Comparison of ENCODE assay signal across 27 cellular contexts in the genomic region with DNA sequence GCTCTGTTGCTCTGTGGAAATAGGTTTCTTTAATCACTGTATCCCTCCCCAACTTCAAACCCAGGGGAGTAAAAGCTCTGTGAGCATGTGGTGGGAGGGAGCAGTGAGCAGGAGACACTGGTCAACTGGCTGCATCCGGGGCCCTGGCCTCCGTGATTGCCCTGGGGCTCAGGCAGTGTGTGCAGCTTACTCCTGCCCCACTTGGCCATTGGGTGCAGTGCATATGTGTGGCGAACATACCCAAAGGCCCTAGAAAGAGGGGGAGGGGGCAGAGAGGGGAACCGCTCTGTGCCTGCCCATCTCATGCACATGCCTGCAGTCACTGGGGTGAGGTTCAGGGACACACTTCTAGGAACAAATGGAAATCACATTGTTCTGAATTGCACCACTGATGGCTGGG.
"Had no signal": no experiment of that assay in that cellular context is flagged by ENCODE, and none has a peak within 500 bp of the region (broad histone marks: within the 10 kb centered on the region; RNA-seq: fewer than 3 reads in every experiment).

No MANE protein-coding gene starts in this region.

- ATAC-seq: left colon; left lung; lower lobe of right lung; naive thymus-derived CD8-positive, alpha-beta T cell; pancreas; right cardiac atrium had no signal

- H3K27me3 Mint-ChIP-seq: stimulated activated naive CD8-positive, alpha-beta T cell treated with anti-CD3 and anti-CD28 coated beads, Interleukin-15, Interleukin-2, amounts not matched to agents 100 ng/mL and 50 ng/mL, for 24 hours had no signal

- H3K27ac Mint-ChIP-seq: nephron; stimulated activated effector memory CD8-positive, alpha-beta T cell treated with anti-CD3 and anti-CD28 coated beads, Interleukin-12 subunit alpha, Interleukin-12 subunit beta, amount 100 ng/mL, for 72 hours; stimulated activated naive CD8-positive, alpha-beta T cell treated with anti-CD3 and anti-CD28 coated beads, Interleukin-15, Interleukin-2, amounts not matched to agents 100 ng/mL and 50 ng/mL, for 24 hours had no signal

- H3K27ac ChIP-seq: left lung, lower lobe of right lung, pancreas, prostate gland, sigmoid colon, spleen, suprapubic skin, thoracic aorta, tibial artery, uterus had no signal

- H3K4me1 ChIP-seq: left lung, lower lobe of right lung, pancreas, prostate gland, sigmoid colon, spleen, suprapubic skin, tibial artery, uterus had no signal

- H3K27me3 ChIP-seq: left lung, pancreas, sigmoid colon, spleen, suprapubic skin, tibial artery, uterus had no signal

- DNase-seq: kidney; left colon; left lung; lower lobe of right lung; mammary epithelial cell; mesenchymal stem cell; naive thymus-derived CD8-positive, alpha-beta T cell; nucleus accumbens; pancreas; posterior cingulate gyrus; retina; right cardiac atrium; sigmoid colon; small intestine; spleen; stimulated activated CD4-positive, alpha-beta T cell treated with anti-CD3 and anti-CD28 coated beads, Interleukin-4, amount 100 ng/mL, for 24 hours; stimulated activated naive CD4-positive, alpha-beta T cell; tibial artery; trophoblast cell; uterus had no signal

- H3K4me3 Mint-ChIP-seq: naive thymus-derived CD8-positive, alpha-beta T cell; nephron; neural crest cell; stimulated activated effector memory CD8-positive, alpha-beta T cell treated with anti-CD3 and anti-CD28 coated beads, Interleukin-12 subunit alpha, Interleukin-12 subunit beta, amount 100 ng/mL, for 72 hours; stimulated activated naive CD8-positive, alpha-beta T cell treated with anti-CD3 and anti-CD28 coated beads, Interleukin-15, Interleukin-2, amounts not matched to agents 100 ng/mL and 50 ng/mL, for 24 hours had no signal

- H3K4me1 Mint-ChIP-seq: naive thymus-derived CD8-positive, alpha-beta T cell; neural crest cell; stimulated activated effector memory CD8-positive, alpha-beta T cell treated with anti-CD3 and anti-CD28 coated beads, Interleukin-12 subunit alpha, Interleukin-12 subunit beta, amount 100 ng/mL, for 72 hours had no signal

- H3K9me3 ChIP-seq: pancreas, prostate gland, sigmoid colon, suprapubic skin, thoracic aorta, uterus had no signal

- H3K4me3 ChIP-seq: left lung, lower lobe of right lung, pancreas, prostate gland, sigmoid colon, spleen, suprapubic skin, thoracic aorta, tibial artery, uterus had no signal

- H3K36me3 ChIP-seq: left lung, lower lobe of right lung, pancreas, prostate gland, sigmoid colon, spleen, suprapubic skin, thoracic aorta, tibial artery, uterus had no signal
